ENCODE assay signal across 21 cellular contexts in the genomic region with DNA sequence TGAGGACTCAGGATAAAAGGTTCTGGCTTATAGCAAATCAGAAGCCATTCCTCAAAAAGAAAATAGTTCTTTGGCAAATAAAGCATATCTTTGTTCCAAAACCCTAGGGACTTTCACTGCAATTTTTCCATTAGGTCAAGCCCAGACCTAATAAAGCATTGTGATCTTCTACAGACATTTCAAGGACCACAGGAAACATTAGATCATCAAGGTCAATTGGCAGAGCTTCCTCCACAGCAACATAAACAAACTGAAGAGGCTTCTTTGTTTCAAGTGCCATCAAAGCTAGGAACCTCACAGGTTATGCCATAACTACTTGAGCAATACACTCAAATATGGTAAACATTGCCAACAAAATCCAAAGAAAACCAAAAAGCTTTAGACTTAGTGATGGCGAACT.
DNase-seq lines count a peak whose midpoint lies in the region; ATAC-seq, FAIRE-seq and TF ChIP-seq lines count a peak whose summit lies in the region.
"Had no signal": no experiment of that assay in that cellular context is flagged by ENCODE, and none has a peak within 500 bp of the region (broad histone marks: within the 10 kb centered on the region; RNA-seq: fewer than 3 reads in every experiment).

No MANE protein-coding gene starts in this region.

- TF ChIP-seq CTCF in choroid plexus epithelial cell (conservative IDR thresholded peaks at IDR 0.05; ENCODE audit: low read depth, low read length) (no peak), HFFc6 (IDR thresholded peaks at IDR 0.05) (no peak)

- no peaks in the 10 kb centered on the region; the same call in none of the 2 replicates for H3K27me3 Mint-ChIP-seq in HFFc6 (ENCODE audit: insufficient read depth)
- H3K27me3 Mint-ChIP-seq: naive B cell had no signal

- no peak for FAIRE-seq in urothelium cell line (lab: Jason Lieb, UNC)

- intact Hi-C loops in left ventricle myocardium superior (cut with micrococcal nuclease) = no loop called here
- intact Hi-C loops in Right ventricle myocardium inferior (cut with DNase I) = loop anchor here (1.0 kb wide), 1 partner anchor 43 kb away; no protein-coding TSS in a partner anchor

- H3K36me3 Mint-ChIP-seq in HFFc6 (ENCODE audit: low read depth) = no peaks in the 10 kb centered on the region
- H3K36me3 Mint-ChIP-seq: activated CD4-positive, alpha-beta memory T cell treated with anti-CD3 and anti-CD28 coated beads for 36 hours; memory B cell; naive B cell; stimulated activated naive B cell treated with anti-CD40 and anti-IgM and Interleukin-4, amounts not matched to agents 10 μg/mL and 1 μg/mL and 100 μg/mL, for 72 hours had no signal

- H3K4me3 ChIP-seq in choroid plexus epithelial cell (ENCODE audit: low read depth, low read length) = no peak overlapping the region
- H3K4me3 ChIP-seq: GM12878, testis had no signal

- H3K4me1 Mint-ChIP-seq in HFFc6 (ENCODE audit: low read depth) = no peaks in the 10 kb centered on the region
- H3K4me1 Mint-ChIP-seq: memory B cell; naive B cell; stimulated activated naive B cell treated with anti-CD40 and anti-IgM and Interleukin-4, amounts not matched to agents 10 μg/mL and 1 μg/mL and 100 μg/mL, for 72 hours had no signal

- H3K9me3 Mint-ChIP-seq in HFFc6 = no peaks in the 10 kb centered on the region
- H3K9me3 Mint-ChIP-seq: activated CD4-positive, alpha-beta memory T cell treated with anti-CD3 and anti-CD28 coated beads for 36 hours; memory B cell had no signal

- DNase-seq in left ventricle myocardium superior (no peak), Right ventricle myocardium inferior (ENCODE audit: missing footprints) (no peak), choroid plexus epithelial cell (ENCODE audit: low read depth) (peak; percentile 12), kidney tubule cell (ENCODE audit: low spot score) (peak; percentile 40), urothelium cell line (ENCODE audit: low spot score) (peak; percentile 9), HFFc6 (no peak)
- DNase-seq: activated CD4-positive, alpha-beta memory T cell treated with anti-CD3 and anti-CD28 coated beads for 36 hours; activated CD4-positive, CD25-positive, alpha-beta regulatory T cell; amygdala; caudate nucleus; erythroblast; GDM1; naive B cell; NCI-H187; SK-N-SH; stimulated activated naive B cell treated with anti-CD40 and anti-IgM and Interleukin-4, amounts not matched to agents 10 μg/mL and 1 μg/mL and 100 μg/mL, for 72 hours; testis had no signal

- H3K27ac Mint-ChIP-seq in HFFc6 = no peak overlapping the region
- H3K27ac Mint-ChIP-seq: activated CD4-positive, alpha-beta memory T cell treated with anti-CD3 and anti-CD28 coated beads for 36 hours; memory B cell; naive B cell; stimulated activated naive B cell treated with anti-CD40 and anti-IgM and Interleukin-4, amounts not matched to agents 10 μg/mL and 1 μg/mL and 100 μg/mL, for 72 hours had no signal

- no peak overlapping the region for H3K4me3 Mint-ChIP-seq in HFFc6
- H3K4me3 Mint-ChIP-seq: activated CD4-positive, alpha-beta memory T cell treated with anti-CD3 and anti-CD28 coated beads for 36 hours; memory B cell; naive B cell; stimulated activated naive B cell treated with anti-CD40 and anti-IgM and Interleukin-4, amounts not matched to agents 10 μg/mL and 1 μg/mL and 100 μg/mL, for 72 hours had no signal

- ATAC-seq in left ventricle myocardium superior (peak; percentile 15), Right ventricle myocardium inferior (no peak), HG03378 (IDR thresholded peaks at IDR 0.05; ENCODE audit: unreplicated experiment) (no peak), HG02610 (IDR thresholded peaks at IDR 0.05; ENCODE audit: unreplicated experiment) (no peak)
- ATAC-seq: GM12878; stimulated activated naive B cell treated with anti-CD40 and anti-IgM and Interleukin-4, amounts not matched to agents 10 μg/mL and 1 μg/mL and 100 μg/mL, for 72 hours had no signal

Comparison
In these comparisons a context has a peak if more than half of its experiments do, and no peak if none do; other contexts are left out.
1. DNase-seq: peak in choroid plexus epithelial cell (single experiment), kidney tubule cell (single experiment) and urothelium cell line (single experiment); none in left ventricle myocardium superior (single experiment), Right ventricle myocardium inferior (single experiment) and HFFc6 (single experiment).